In the genomic region with DNA sequence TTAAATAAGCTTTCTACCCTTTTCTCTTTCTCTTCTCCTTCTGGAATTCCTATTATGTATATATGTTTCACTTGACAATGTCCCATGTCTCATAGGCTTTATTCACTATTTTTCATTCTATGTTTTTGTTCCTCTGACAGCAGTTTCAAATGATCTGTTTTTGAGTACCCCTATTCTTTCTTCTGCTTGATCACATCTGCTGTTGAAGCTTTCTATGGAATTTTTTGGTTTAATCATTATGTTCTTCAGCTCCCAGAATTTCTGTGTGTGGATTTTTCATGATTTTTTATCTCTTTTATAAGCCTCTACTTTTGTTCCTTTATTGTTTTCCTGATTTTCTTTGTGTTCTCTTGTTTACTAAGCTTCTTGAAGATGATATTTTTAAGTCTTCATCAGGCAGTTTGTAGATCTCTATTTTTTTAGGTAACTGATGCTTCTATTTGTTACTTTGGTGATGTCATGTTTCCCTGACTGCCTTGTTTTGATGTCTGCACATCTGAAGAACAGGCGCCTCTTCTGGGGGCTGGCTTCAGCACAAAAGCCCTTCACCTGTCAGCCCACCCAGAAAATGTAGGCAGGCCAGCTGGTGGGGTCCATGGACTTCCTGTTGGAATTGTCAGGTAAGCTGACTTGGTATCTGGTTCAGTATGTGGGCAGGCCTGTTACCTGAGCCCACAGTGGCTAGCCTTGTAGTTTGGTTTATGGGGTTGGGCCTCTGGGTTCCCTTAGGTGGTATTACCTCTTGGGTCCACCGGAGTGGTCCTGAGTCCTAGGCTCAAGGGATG, we compare ENCODE assay signal across 9 cellular contexts.
"Had no signal": no experiment of that assay in that cellular context is flagged by ENCODE, and none has a peak within 500 bp of the region (broad histone marks: within the 10 kb centered on the region; RNA-seq: fewer than 3 reads in every experiment).

No MANE protein-coding gene starts in this region.

- H3K4me3 ChIP-seq: GM23338 had no signal

- H3K27ac ChIP-seq: HL-60, KMS-11 had no signal

- ATAC-seq: GM23338 had no signal

- H3K4me2 ChIP-seq: GM23338, KMS-11 had no signal

- H3K9ac ChIP-seq: KMS-11 had no signal

- H2AFZ ChIP-seq: GM23338 had no signal

- FAIRE-seq: H1, H54 had no signal

- DNase-seq: H9, HCEC 1CT, IMR-90, KBM-7 had no signal
